1 cellular context compared by ENCODE assay signal in genomic region chr7:94004024-94004945, GRCh38.
TF ChIP-seq lines count a peak whose summit lies in the region.

TSS of gene BET1 (minus strand) at chr7:94004355. CDS start at chr7:94004216, 139 bp downstream.

TF ChIP-seq in HepG2, 621 proteins besides CTCF, POLR2A, EP300 and RAD21 (continued from another document and continues in another):
- TF ChIP-seq IRF1 (CRISPR knock-in tag; IDR thresholded peaks at IDR 0.05; ENCODE audit: low read depth): no peak
- TF ChIP-seq SMAD9 (CRISPR knock-in tag; IDR thresholded peaks at IDR 0.05): no peak
- TF ChIP-seq ZFY (CRISPR knock-in tag; IDR thresholded peaks at IDR 0.05): peak; percentile 97
- peak; percentile 58; the same call in 1 of the 2 replicates for TF ChIP-seq NFATC3 (CRISPR knock-in tag; IDR thresholded peaks at IDR 0.05)
- no peak for TF ChIP-seq ZBTB34 (CRISPR knock-in tag; IDR thresholded peaks at IDR 0.05)
- TF ChIP-seq KDM3A (CRISPR knock-in tag; IDR thresholded peaks at IDR 0.05; ENCODE audit: low read depth): peak; percentile 13; the same call in 1 of the 2 replicates
- TF ChIP-seq JARID2 (CRISPR knock-in tag; IDR thresholded peaks at IDR 0.05; ENCODE audit: insufficient replicate concordance): no peak
- peak; percentile 59 for TF ChIP-seq CEBPG (CRISPR knock-in tag; IDR thresholded peaks at IDR 0.05)
- TF ChIP-seq ZNF780A (CRISPR knock-in tag; IDR thresholded peaks at IDR 0.05): no peak
- peak; percentile 88 for TF ChIP-seq ATF2 (CRISPR knock-in tag; IDR thresholded peaks at IDR 0.05)
- no peak for TF ChIP-seq SATB2 (CRISPR knock-in tag; IDR thresholded peaks at IDR 0.05)
- peak; percentile 28; the same call in 1 of the 2 replicates for TF ChIP-seq MED1 (CRISPR knock-in tag; IDR thresholded peaks at IDR 0.05)
- TF ChIP-seq ZNF512 (CRISPR knock-in tag; IDR thresholded peaks at IDR 0.05): no peak
- peak; percentile 79 for TF ChIP-seq SUZ12 (IDR thresholded peaks at IDR 0.05; ENCODE audit: low read depth, low read length)
- no peak for TF ChIP-seq ZSCAN22 (CRISPR knock-in tag; IDR thresholded peaks at IDR 0.05)
- peak; percentile 69; the same call in 1 of the 2 replicates for TF ChIP-seq ZNF670 (CRISPR knock-in tag; IDR thresholded peaks at IDR 0.05; ENCODE audit: borderline replicate concordance)
- TF ChIP-seq SALL2 (CRISPR knock-in tag; IDR thresholded peaks at IDR 0.05): peak; percentile 70; the same call in 1 of the 2 replicates
- peak; percentile 63; the same call in 1 of the 2 replicates for TF ChIP-seq PITX1 (CRISPR knock-in tag; IDR thresholded peaks at IDR 0.05)
- TF ChIP-seq ZMYM4 (CRISPR knock-in tag; IDR thresholded peaks at IDR 0.05): peak; percentile 89
- peak; percentile 36 for TF ChIP-seq HNRNPLL (IDR thresholded peaks at IDR 0.05; ENCODE audit: low read depth, low read length, poor library complexity, severe bottlenecking)
- no peak for TF ChIP-seq SMC3 (IDR thresholded peaks at IDR 0.05; ENCODE audit: low read length)
- peak; percentile 73 for TF ChIP-seq SRF (IDR thresholded peaks at IDR 0.05; ENCODE audit: low read depth, low read length)
- no peak for TF ChIP-seq GPBP1L1 (CRISPR knock-in tag; IDR thresholded peaks at IDR 0.05)
- TF ChIP-seq HNRNPL (IDR thresholded peaks at IDR 0.05; ENCODE audit: low read depth, low read length): no peak
- no peak for TF ChIP-seq ZNF251 (CRISPR knock-in tag; IDR thresholded peaks at IDR 0.05)
- TF ChIP-seq ZFP36L1 (CRISPR knock-in tag; IDR thresholded peaks at IDR 0.05): no peak; the same call in 1 of the 2 replicates
- TF ChIP-seq GMEB1 (CRISPR knock-in tag; IDR thresholded peaks at IDR 0.05; ENCODE audit: borderline replicate concordance): peak; percentile 84
- peak; percentile 86 for TF ChIP-seq NFYB (CRISPR knock-in tag; IDR thresholded peaks at IDR 0.05)
- no peak for TF ChIP-seq MAFK (conservative IDR thresholded peaks at IDR 0.05 in 1 of 2, IDR thresholded peaks at IDR 0.05 in 1 of 2; ENCODE audit: low read length in 2 of 2)
- no peak for TF ChIP-seq ZFP90 (CRISPR knock-in tag; IDR thresholded peaks at IDR 0.05; ENCODE audit: borderline replicate concordance)
- peak in 1 of 2 experiments; percentile 60; a peak in 1 of 4 replicates for TF ChIP-seq ATF4 (CRISPR knock-in tag; IDR thresholded peaks at IDR 0.05)
- TF ChIP-seq E2F5 (CRISPR knock-in tag; conservative IDR thresholded peaks at IDR 0.05): 0 out of 2 replicates have a peak, but pooled peaks have one; percentile 5
- peak; percentile 50; the same call in 1 of the 2 replicates for TF ChIP-seq ZNF629 (CRISPR knock-in tag; conservative IDR thresholded peaks at IDR 0.05)
- TF ChIP-seq DMAP1 (CRISPR knock-in tag; IDR thresholded peaks at IDR 0.05): peak; percentile 81
- TF ChIP-seq SNAPC5 (CRISPR knock-in tag; IDR thresholded peaks at IDR 0.05; ENCODE audit: borderline replicate concordance): no peak
- no peak for TF ChIP-seq U2AF2 (IDR thresholded peaks at IDR 0.05; ENCODE audit: low read depth, low read length)
- no peak for TF ChIP-seq ZNF317 (CRISPR knock-in tag; IDR thresholded peaks at IDR 0.05)
- TF ChIP-seq ZFX (CRISPR knock-in tag; IDR thresholded peaks at IDR 0.05; ENCODE audit: low read depth): peak; percentile 97
- TF ChIP-seq BCL3 (CRISPR knock-in tag; IDR thresholded peaks at IDR 0.05): no peak
- TF ChIP-seq MAX (IDR thresholded peaks at IDR 0.05): peak; percentile 76
- peak; percentile 97 for TF ChIP-seq KMT2B (CRISPR knock-in tag; IDR thresholded peaks at IDR 0.05)
- peak; percentile 70 for TF ChIP-seq HDAC2 (CRISPR knock-in tag; IDR thresholded peaks at IDR 0.05)
- TF ChIP-seq MED8 (CRISPR knock-in tag; IDR thresholded peaks at IDR 0.05; ENCODE audit: insufficient replicate concordance): no peak
- TF ChIP-seq CREM (IDR thresholded peaks at IDR 0.05): peak; percentile 100
- TF ChIP-seq CREM (CRISPR knock-in tag; IDR thresholded peaks at IDR 0.05): peak; percentile 84
- no peak for TF ChIP-seq TAF15 (IDR thresholded peaks at IDR 0.05; ENCODE audit: low read depth, low read length, poor library complexity, severe bottlenecking)
- TF ChIP-seq ZBTB10 (CRISPR knock-in tag; IDR thresholded peaks at IDR 0.05; ENCODE audit: borderline replicate concordance): no peak
- TF ChIP-seq HMGXB4 (CRISPR knock-in tag; IDR thresholded peaks at IDR 0.05; ENCODE audit: borderline replicate concordance in 1 of 2, low read depth in 1 of 2): peak; percentile 75 to 79
- TF ChIP-seq POLR2AphosphoS5 (IDR thresholded peaks at IDR 0.05; ENCODE audit: low read depth, low read length): peak; percentile 92
- no peak for TF ChIP-seq YY1 (IDR thresholded peaks at IDR 0.05; ENCODE audit: insufficient read depth, insufficient replicate concordance, low read depth, low read length)
- TF ChIP-seq FOXJ3 (CRISPR knock-in tag; IDR thresholded peaks at IDR 0.05; ENCODE audit: borderline replicate concordance): peak; percentile 62
- TF ChIP-seq AGO2 (optimal IDR thresholded peaks at IDR 0.05; ENCODE audit: low read depth, low read length): no peak
